In genomic region chr13:99509477-99509876, GRCh38 we compare ENCODE assay signal across 24 cellular contexts. TPM values are rescaled to one million over a fixed set of nuclear protein-coding genes. Genes with fewer than 3 reads are reported as not detected.
DNase-seq lines count a peak whose midpoint lies in the region; ATAC-seq, FAIRE-seq and TF ChIP-seq lines count a peak whose summit lies in the region.
"Had no signal": no experiment of that assay in that cellular context is flagged by ENCODE, and none has a peak within 500 bp of the region (broad histone marks: within the 10 kb centered on the region; RNA-seq: fewer than 3 reads in every experiment).

No MANE protein-coding gene starts in this region.

- BruUV-seq in K562 (replicated peaks; lab: Mats Ljungman, UMichigan) = no TSS peak

- FAIRE-seq in A549 (lab: Jason Lieb, UNC) (no peak), GM12891 (lab: Jason Lieb, UNC) (peak; percentile 23), K562 (lab: Jason Lieb, UNC) (no peak)
- FAIRE-seq: A204.1, D721Med, GM19239 had no signal

- H3K4me3 Mint-ChIP-seq in stimulated activated memory B cell treated with anti-CD40 and anti-IgM and Interleukin-4, amounts not matched to agents 10 μg/mL and 1 μg/mL and 100 μg/mL, for 72 hours = no peak overlapping the region
- H3K4me3 Mint-ChIP-seq: GM23338 had no signal

- H3K36me3 ChIP-seq in K562 (ENCODE audit: control insufficient read depth, insufficient read depth, low read length) (peaks cover 43% of the 10 kb centered on the region; the same call in 2 of the 3 replicates), adrenal gland (replicated peaks in 1 of 2) (no peaks in the 10 kb centered on the region)
- H3K36me3 ChIP-seq: BE2C had no signal

- H2AFZ ChIP-seq in K562 (ENCODE audit: low read depth, low read length) = no peak overlapping the region
- H2AFZ ChIP-seq: GM23338 had no signal

- no peaks in the 10 kb centered on the region for H3K9me3 Mint-ChIP-seq in stimulated activated memory B cell treated with anti-CD40 and anti-IgM and Interleukin-4, amounts not matched to agents 10 μg/mL and 1 μg/mL and 100 μg/mL, for 72 hours

- DNase-seq in A549 (ENCODE audit: low read depth in 1 of 2, low spot score in 1 of 2) = no peak
- no peak for DNase-seq in GM12891 (ENCODE audit: insufficient read length, low spot score)
- DNase-seq in K562 (ENCODE audit: extremely low read depth in 1 of 4, low spot score in 3 of 4) = no peak
- DNase-seq in middle frontal gyrus (ENCODE audit: extremely low spot score, low spot score) = no peak
- DNase-seq in adrenal gland = no peak
- DNase-seq: ACHN; AML-193; BE2C; CD4-positive, CD25-positive, alpha-beta regulatory T cell; CD8-positive, alpha-beta memory T cell; DMS 273 treated with DMSO at 0.1 percent for 48 hours; DMS53; DMS79 treated with DMSO at 0.1 percent for 48 hours; GF-D8 had no signal

- peaks cover 89% of the 10 kb centered on the region for H3K4me1 Mint-ChIP-seq in stimulated activated memory B cell treated with anti-CD40 and anti-IgM and Interleukin-4, amounts not matched to agents 10 μg/mL and 1 μg/mL and 100 μg/mL, for 72 hours
- H3K4me1 Mint-ChIP-seq: GM23338 had no signal

- peaks cover 14% of the 10 kb centered on the region; the same call in 2 of the 3 replicates for H3K4me1 ChIP-seq in A549
- peaks cover 4 to 5% of the 10 kb centered on the region in 2 experiments; a peak in 3 of 5 replicates for H3K4me1 ChIP-seq in K562 (replicated peaks in 1 of 2; ENCODE audit: control insufficient read depth in 2 of 2, insufficient read depth in 2 of 2, low read length in 2 of 2)
- peaks cover 0 to 60% of the 10 kb centered on the region in 2 donors for H3K4me1 ChIP-seq in adrenal gland (replicated peaks in 1 of 2)
- H3K4me1 ChIP-seq: BE2C had no signal

- H3K9me3 ChIP-seq in A549 = peaks cover 7% of the 10 kb centered on the region; the same call in 2 of the 3 replicates
- peaks cover 10% of the 10 kb centered on the region for H3K9me3 ChIP-seq in K562 (replicated peaks; ENCODE audit: control insufficient read depth, insufficient read depth, low read depth, low read length)
- no peaks in the 10 kb centered on the region for H3K9me3 ChIP-seq in adrenal gland (replicated peaks in 1 of 3)
- H3K9me3 ChIP-seq: BE2C had no signal

- 93% methylated on average over 4 of the region's 4 CpGs for WGBS in A549 (ENCODE audit: missing lambda C conversion rate)
- WGBS in K562 (ENCODE audit: insufficient coverage, low coverage, missing lambda C conversion rate) = 94% methylated on average over 2 of the region's 4 CpGs
- WGBS in adrenal gland, 4 donors = 97 to 100% (median 98%) methylated on average over 2 to 4 of the region's 4 CpGs

- TF ChIP-seq RAD21 in A549 (conservative IDR thresholded peaks at IDR 0.05 in 1 of 2, IDR thresholded peaks at IDR 0.05 in 1 of 2) = no peak
- no peak for TF ChIP-seq RAD21 in K562 (CRISPR knock-in tag; conservative IDR thresholded peaks at IDR 0.05 in 1 of 2, IDR thresholded peaks at IDR 0.05 in 1 of 2)

- H3K27ac Mint-ChIP-seq in stimulated activated memory B cell treated with anti-CD40 and anti-IgM and Interleukin-4, amounts not matched to agents 10 μg/mL and 1 μg/mL and 100 μg/mL, for 72 hours = peak overlapping the region; percentile 29
- H3K27ac Mint-ChIP-seq: GM23338 had no signal

- no peak for ATAC-seq in A549
- no peak for ATAC-seq in K562
- no peak for ATAC-seq in stimulated activated memory B cell treated with anti-CD40 and anti-IgM and Interleukin-4, amounts not matched to agents 10 μg/mL and 1 μg/mL and 100 μg/mL, for 72 hours
- no peak for ATAC-seq in HG03565 (IDR thresholded peaks at IDR 0.05; ENCODE audit: unreplicated experiment)
- ATAC-seq in esophagus mucosa = no peak
- ATAC-seq: GM23338 had no signal

- peaks cover 55% of the 10 kb centered on the region for H3K36me3 Mint-ChIP-seq in stimulated activated memory B cell treated with anti-CD40 and anti-IgM and Interleukin-4, amounts not matched to agents 10 μg/mL and 1 μg/mL and 100 μg/mL, for 72 hours

- TF ChIP-seq EP300 in A549 (IDR thresholded peaks at IDR 0.05) (no peak), K562 (IDR thresholded peaks at IDR 0.05; ENCODE audit: low read length) (no peak)

- peaks cover 99% of the 10 kb centered on the region for H3K79me2 ChIP-seq in K562 (ENCODE audit: control insufficient read depth, insufficient read depth, low read length)

- no peak overlapping the region for H3K27ac ChIP-seq in A549
- H3K27ac ChIP-seq in K562 (ENCODE audit: extremely low read depth, low read depth, low read length) = no peak overlapping the region
- no peak overlapping the region for H3K27ac ChIP-seq in adrenal gland
- H3K27ac ChIP-seq: 22Rv1, C4-2B had no signal

- no peak overlapping the region for H3K9ac ChIP-seq in K562 (ENCODE audit: insufficient read depth in 1 of 2, low read depth in 2 of 2, low read length in 2 of 2)

- no peaks in the 10 kb centered on the region; the same call in 1 of the 2 replicates for H4K20me1 ChIP-seq in K562 (replicated peaks; ENCODE audit: control insufficient read depth, insufficient read depth, low read length)

- H3K4me2 ChIP-seq in A549 (no peak overlapping the region), K562 (ENCODE audit: insufficient read depth, low read length) (no peak overlapping the region)
- H3K4me2 ChIP-seq: GM23338 had no signal

- no peaks in the 10 kb centered on the region for H3K27me3 ChIP-seq in K562 (ENCODE audit: control insufficient read depth in 2 of 2, insufficient read depth in 2 of 2, low read length in 2 of 2)
- H3K27me3 ChIP-seq in adrenal gland = no peaks in the 10 kb centered on the region
- H3K27me3 ChIP-seq: BE2C had no signal

- H3K4me3 ChIP-seq in A549 = no peak overlapping the region
- no peak overlapping the region for H3K4me3 ChIP-seq in K562
- H3K4me3 ChIP-seq in adrenal gland = no peak overlapping the region
- H3K4me3 ChIP-seq: GM23338, HAP-1 had no signal

- TF ChIP-seq POLR2A in A549 (IDR thresholded peaks at IDR 0.05; ENCODE audit: low read length) (no peak), GM12891 (IDR thresholded peaks at IDR 0.05; ENCODE audit: low read depth, low read length) (no peak), K562 (conservative IDR thresholded peaks at IDR 0.05) (no peak), adrenal gland (IDR thresholded peaks at IDR 0.05) (no peak)

- H3K9me1 ChIP-seq in K562 (ENCODE audit: control insufficient read depth, insufficient read depth, low read length) = no peaks in the 10 kb centered on the region

- H3K27me3 Mint-ChIP-seq in stimulated activated memory B cell treated with anti-CD40 and anti-IgM and Interleukin-4, amounts not matched to agents 10 μg/mL and 1 μg/mL and 100 μg/mL, for 72 hours = no peaks in the 10 kb centered on the region
- H3K27me3 Mint-ChIP-seq: CD4-positive, CD25-positive, alpha-beta regulatory T cell; CD8-positive, alpha-beta memory T cell had no signal

- CTCF ChIA-PET in A549 (lab: Yijun Ruan, JAX) (no interaction called here), K562 (lab: Yijun Ruan, JAX; ENCODE audit: low intra/inter-chr PET ratio) (no interaction called here)

- TF ChIP-seq CTCF in A549 (IDR thresholded peaks at IDR 0.05) (no peak), K562 (IDR thresholded peaks at IDR 0.05 in 2 of 3, conservative IDR thresholded peaks at IDR 0.05 in 1 of 3; ENCODE audit: insufficient read depth in 2 of 3, low read depth in 1 of 3, low read length in 3 of 3) (no peak), adrenal gland (IDR thresholded peaks at IDR 0.05) (no peak)

- POLR2A ChIA-PET in A549 (lab: Yijun Ruan, JAX) = no interaction called here
- POLR2A ChIA-PET in K562 (lab: Yijun Ruan, JAX) = no interaction called here

- in situ Hi-C loops in K562 (cut with MboI) = no loop called here

- intact Hi-C loops in K562 (cut with micrococcal nuclease) = no loop called here
- intact Hi-C loops in adrenal gland (cut with DNase I) = loop anchor here (10.0 kb wide), 2 partner anchors 45 to 65 kb away; no protein-coding TSS in a partner anchor

TF ChIP-seq in A549, 52 proteins besides CTCF, POLR2A, EP300 and RAD21 (continues in another document):
- no peak for TF ChIP-seq NFE2L2 (conservative IDR thresholded peaks at IDR 0.05; ENCODE audit: low read length)
- TF ChIP-seq EHMT2 (IDR thresholded peaks at IDR 0.05; ENCODE audit: low read depth) = no peak

TF ChIP-seq in GM12891, 5 proteins besides CTCF, POLR2A, EP300 and RAD21 (continues in another document):
- no peak for TF ChIP-seq POU2F2 (IDR thresholded peaks at IDR 0.05; ENCODE audit: low read depth, low read length)
- TF ChIP-seq TAF1 (IDR thresholded peaks at IDR 0.05; ENCODE audit: low read depth, low read length) = no peak

TF ChIP-seq in K562, 482 proteins besides CTCF, POLR2A, EP300 and RAD21 (continues in another document):
- no peak for TF ChIP-seq ZBED1 (IDR thresholded peaks at IDR 0.05)

RNA-seq across cellular contexts. Expression of gene TM9SF2, which starts 8.2 kb away (rescaled TPM):
- polyA plus RNA-seq in A549 (2011; rRNA removed) (88.2 and 114 TPM in 2 replicates), A549 (2017; fragmentation: RNase III; extraction: RNeasy Plus Mini Kit Qiagen cat#74134 plus additional on column Dnase treatment) (52.5 to 61.4 TPM (median 58.8 TPM) in 3 replicates), K562 (2011; rRNA removed) (57.0 and 67.4 TPM in 2 replicates), K562 (2014; fragmentation: Illumina TruSeq; extraction: Trizol) (56.4 and 61.3 TPM in 2 replicates), K562 (2014; fragmentation: Nextera tagmentation; extraction: Ambion mirVana) (10 to 100 TPM; 23.3 to 32.2 TPM), K562 (2014; rRNA removed) (39.0 and 45.0 TPM in 2 replicates), adrenal gland (100 to 1,000 TPM in 1 of 3 donors, 10 to 100 TPM in 2; 22.7 to 146 (median 29.9) TPM)
- 14.9 and 18.4 TPM in 2 replicates for polyA plus RNA-seq in A549 (2012; cell fraction: cytosol; rRNA removed)
- 18.4 and 28.1 TPM in 2 replicates for polyA plus RNA-seq in A549 (2012; cell fraction: nucleus; rRNA removed)
- 51.9 and 52.6 TPM in 2 replicates for polyA minus RNA-seq in A549 (2011; rRNA and poly(A)+ RNA removed)
- 32.3 TPM for polyA plus RNA-seq in GM12891 (2012; ENCODE audit: low read depth, missing spikeins)
- 44.3 and 93.1 TPM in 2 replicates for total RNA-seq in K562 (2011; cell fraction: chromatin; rRNA removed; ENCODE audit: low replicate concordance)
- total RNA-seq in K562 (2011; cell fraction: nucleolus; rRNA removed) = 55.4 and 57.6 TPM in 2 replicates
- total RNA-seq in K562 (2011; cell fraction: nucleoplasm; rRNA removed) = 78.2 and 80.8 TPM in 2 replicates
- total RNA-seq in K562 (2014; rRNA removed) (44.0 and 48.2 TPM in 2 replicates), K562 (2014; rRNA removed; fragmentation: Illumina TruSeq; extraction: Trizol) (83.2 and 93.2 TPM in 2 replicates), K562 (2015; rRNA removed; fragmentation: Illumina TruSeq; extraction: Trizol) (78.7 and 79.0 TPM in 2 replicates), K562 (2021) (55.1 and 56.4 TPM in 2 replicates), esophagus mucosa (57.5 TPM), adrenal gland (100 to 1,000 TPM; 100 to 144 (median 113) TPM)
- 20.7 and 47.6 TPM in 2 replicates for polyA plus RNA-seq in K562 (2011; cell fraction: cytosol; rRNA removed)
- 15.2 and 27.8 TPM in 2 replicates for polyA plus RNA-seq in K562 (2011; cell fraction: nucleus; rRNA removed)
- polyA plus RNA-seq in K562 (2012) = 52.3 and 58.9 TPM in 2 replicates
- polyA minus RNA-seq in K562 (2011; rRNA and poly(A)+ RNA removed) = 95.9 and 107 TPM in 2 replicates
- 62.3 and 83.0 TPM in 2 replicates for polyA minus RNA-seq in K562 (2011; cell fraction: cytosol; rRNA and poly(A)+ RNA removed)
- polyA minus RNA-seq in K562 (2011; cell fraction: nucleus; rRNA and poly(A)+ RNA removed) = 12.4 and 26.8 TPM in 2 replicates

Comparison
In these comparisons a context has a peak if more than half of its experiments do, and no peak if none do; other contexts are left out.
1. Of the 35 proteins assayed by ChIP-seq in both K562 and A549: peak only in K562: none; only in A549: none; in both: ZFP36; in neither: 34.